ENCODE assay signal across 26 cellular contexts in genomic region chr7:10977113-10977512, GRCh38. TPM values are rescaled to one million over a fixed set of nuclear protein-coding genes. Genes with fewer than 3 reads are reported as not detected.
DNase-seq lines count a peak whose midpoint lies in the region; ATAC-seq and TF ChIP-seq lines count a peak whose summit lies in the region.
"Had no signal": no experiment of that assay in that cellular context is flagged by ENCODE, and none has a peak within 500 bp of the region (broad histone marks: within the 10 kb centered on the region; RNA-seq: fewer than 3 reads in every experiment).

No MANE protein-coding gene starts in this region.

- no peaks in the 10 kb centered on the region for H4K20me1 ChIP-seq in GM23338 (replicated peaks; ENCODE audit: insufficient read depth)

- DNase-seq in CD4-positive, alpha-beta T cell, result no peak
- DNase-seq in GM23338 (ENCODE audit: low spot score) (no peak), glutamatergic neuron (no peak), RWPE1 (ENCODE audit: low spot score) (no peak), D341Med (ENCODE audit: low spot score) (no peak), NCI-H187 (lab: John Stamatoyannopoulos, UW) (no peak)
- no peak for DNase-seq in T-helper 2 cell treated with Interferon-gamma antibody and Interleukin-4, amounts not matched to agents 5 μg/mL and 100 μg/mL, for 36 hours (ENCODE audit: low spot score)
- DNase-seq: activated CD4-positive, alpha-beta T cell treated with anti-CD3 and anti-CD28 coated beads, Interleukin-2, amount 50 U/mL, for 1 hour; activated gamma-delta T cell treated with Interleukin-2 at 50 U/mL for 16 hours; DMS153; HCEC 1CT; naive thymus-derived CD4-positive, alpha-beta T cell; NCI-H1048; NCI-H2029; NCI-H345; NCI-H82; pancreas; right cardiac atrium; SJCRH30; stimulated activated CD4-positive, alpha-beta T cell treated with anti-CD3 and anti-CD28 coated beads, Interleukin-15, amount 100 ng/mL, for 24 hours; stimulated activated CD8-positive, alpha-beta memory T cell treated with anti-CD3 and anti-CD28 coated beads, Interleukin-4, amount 100 ng/mL, for 48 hours had no signal

- no peaks in the 10 kb centered on the region for H3K36me3 ChIP-seq in GM23338 (ENCODE audit: insufficient read depth)
- H3K36me3 ChIP-seq: cardiac muscle cell, pancreas had no signal

- no peaks in the 10 kb centered on the region for H3F3A ChIP-seq in GM23338 (replicated peaks; ENCODE audit: low read depth)

- intact Hi-C loops in CD4-positive, alpha-beta T cell (cut with DNase I, micrococcal nuclease), result no loop called here

- no peak for TF ChIP-seq CTCF in CD4-positive, alpha-beta T cell (IDR thresholded peaks at IDR 0.05)
- TF ChIP-seq CTCF in GM23338 (conservative IDR thresholded peaks at IDR 0.05; ENCODE audit: low read depth in 2 of 2) (no peak), glutamatergic neuron (IDR thresholded peaks at IDR 0.05; ENCODE audit: partially characterized antibody, unreplicated experiment) (no peak), RWPE1 (conservative IDR thresholded peaks at IDR 0.05; ENCODE audit: low read depth) (no peak)

- no peak for ATAC-seq in CD4-positive, alpha-beta T cell (ENCODE audit: poor library complexity)
- ATAC-seq in GM23338, result no peak
- ATAC-seq: naive thymus-derived CD4-positive, alpha-beta T cell; Panc1; pancreas; right cardiac atrium had no signal

- no peak overlapping the region for H3K4me3 ChIP-seq in GM23338
- H3K4me3 ChIP-seq: cardiac muscle cell, pancreas, SJCRH30 had no signal

- H3K36me3 Mint-ChIP-seq in CD4-positive, alpha-beta T cell (ENCODE audit: low read depth), result peaks cover 60% of the 10 kb centered on the region
- H3K36me3 Mint-ChIP-seq in GM23338 (ENCODE audit: low read depth) (peaks cover 15% of the 10 kb centered on the region), glutamatergic neuron (ENCODE audit: unreplicated experiment) (no peaks in the 10 kb centered on the region)
- H3K36me3 Mint-ChIP-seq in T-helper 2 cell treated with Interferon-gamma antibody and Interleukin-4, amounts not matched to agents 5 μg/mL and 100 μg/mL, for 36 hours (ENCODE audit: low read depth), result peaks cover 44% of the 10 kb centered on the region

- H3K79me2 ChIP-seq in GM23338 (replicated peaks; ENCODE audit: insufficient read depth), result peaks cover 77% of the 10 kb centered on the region

- H3K27me3 ChIP-seq in CD4-positive, alpha-beta T cell (ENCODE audit: control insufficient read depth, insufficient read depth, low read length), result no peaks in the 10 kb centered on the region
- no peaks in the 10 kb centered on the region for H3K27me3 ChIP-seq in GM23338 (ENCODE audit: insufficient read depth)
- H3K27me3 ChIP-seq: cardiac muscle cell, pancreas, SJCRH30 had no signal

- H2AFZ ChIP-seq in GM23338, result no peak overlapping the region

- peak overlapping the region; percentile 52 for H3K4me3 Mint-ChIP-seq in CD4-positive, alpha-beta T cell
- H3K4me3 Mint-ChIP-seq in GM23338 (peak overlapping the region; percentile 8; the same call in 1 of the 3 replicates), glutamatergic neuron (ENCODE audit: unreplicated experiment) (peak overlapping the region; percentile 55)
- H3K4me3 Mint-ChIP-seq in T-helper 2 cell treated with Interferon-gamma antibody and Interleukin-4, amounts not matched to agents 5 μg/mL and 100 μg/mL, for 36 hours, result peak overlapping the region; percentile 18
- H3K4me3 Mint-ChIP-seq: CD14-positive monocyte; dendritic cell treated with granulocyte-macrophage colony-stimulating factor and Interleukin-4, amounts not matched to agents 40 ng/mL and 50 ng/mL, for 4 days; T-helper 1 cell treated with Interleukin-12 subunit alpha and Interleukin-12 subunit beta and Interleukin-4 antibody, amounts not matched to agents 30 μg/mL and 1 μg/mL, for 36 hours had no signal

- no peak overlapping the region for H3K27ac ChIP-seq in CD4-positive, alpha-beta T cell (ENCODE audit: low read depth, low read length)
- H3K27ac ChIP-seq in GM23338 (ENCODE audit: low read depth) (no peak overlapping the region), RWPE1 (no peak overlapping the region)
- H3K27ac ChIP-seq: cardiac muscle cell, pancreas, SJCRH30 had no signal

- no peaks in the 10 kb centered on the region for H3K9me2 ChIP-seq in GM23338 (ENCODE audit: insufficient read depth)

- no peak overlapping the region for H3K27ac Mint-ChIP-seq in CD4-positive, alpha-beta T cell
- H3K27ac Mint-ChIP-seq in GM23338 (no peak overlapping the region), glutamatergic neuron (ENCODE audit: unreplicated experiment) (no peak overlapping the region)
- H3K27ac Mint-ChIP-seq in T-helper 2 cell treated with Interferon-gamma antibody and Interleukin-4, amounts not matched to agents 5 μg/mL and 100 μg/mL, for 36 hours, result no peak overlapping the region
- H3K27ac Mint-ChIP-seq: CD14-positive monocyte; dendritic cell treated with granulocyte-macrophage colony-stimulating factor and Interleukin-4, amounts not matched to agents 40 ng/mL and 50 ng/mL, for 4 days; T-helper 1 cell treated with Interleukin-12 subunit alpha and Interleukin-12 subunit beta and Interleukin-4 antibody, amounts not matched to agents 30 μg/mL and 1 μg/mL, for 36 hours had no signal

- no peaks in the 10 kb centered on the region for H3K9me3 Mint-ChIP-seq in CD4-positive, alpha-beta T cell
- H3K9me3 Mint-ChIP-seq in GM23338 (no peaks in the 10 kb centered on the region), glutamatergic neuron (ENCODE audit: unreplicated experiment) (peaks cover 18% of the 10 kb centered on the region)
- H3K9me3 Mint-ChIP-seq in T-helper 2 cell treated with Interferon-gamma antibody and Interleukin-4, amounts not matched to agents 5 μg/mL and 100 μg/mL, for 36 hours, result peaks cover 4% of the 10 kb centered on the region
- H3K9me3 Mint-ChIP-seq: dendritic cell treated with granulocyte-macrophage colony-stimulating factor and Interleukin-4, amounts not matched to agents 40 ng/mL and 50 ng/mL, for 4 days; T-helper 1 cell treated with Interleukin-12 subunit alpha and Interleukin-12 subunit beta and Interleukin-4 antibody, amounts not matched to agents 30 μg/mL and 1 μg/mL, for 36 hours had no signal

- H3K9me3 ChIP-seq in CD4-positive, alpha-beta T cell (ENCODE audit: control insufficient read depth, low read length), result no peaks in the 10 kb centered on the region
- H3K9me3 ChIP-seq: pancreas had no signal

- H3K4me1 Mint-ChIP-seq in CD4-positive, alpha-beta T cell (ENCODE audit: low read depth), result peaks cover 86% of the 10 kb centered on the region
- H3K4me1 Mint-ChIP-seq in GM23338 (peaks cover 33% of the 10 kb centered on the region), glutamatergic neuron (ENCODE audit: low read depth, unreplicated experiment) (peaks cover 18% of the 10 kb centered on the region)
- H3K4me1 Mint-ChIP-seq in T-helper 2 cell treated with Interferon-gamma antibody and Interleukin-4, amounts not matched to agents 5 μg/mL and 100 μg/mL, for 36 hours (ENCODE audit: low read depth), result peaks cover 49% of the 10 kb centered on the region

- POLR2A ChIA-PET in CD4-positive, alpha-beta T cell (lab: Charles Lee), result interaction anchor here (5.0 kb wide), 1 partner anchor 37 kb away, joined by 141 read pairs; a partner anchor contains a TSS
- POLR2A ChIA-PET in RWPE1 (lab: Yijun Ruan, JAX; ENCODE audit: low non-redundant PET), result no interaction called here

- H3K4me2 ChIP-seq in GM23338, result peak overlapping the region; percentile 88; the same call in 1 of the 2 replicates

- peaks cover 25% of the 10 kb centered on the region for H3K4me1 ChIP-seq in GM23338 (ENCODE audit: insufficient read depth)

- CTCF ChIA-PET in CD4-positive, alpha-beta T cell (lab: Charles Lee), result interaction anchor here (1.4 kb wide), 1 partner anchor 36 kb away, joined by 4 read pairs; no protein-coding TSS in a partner anchor
- CTCF ChIA-PET in RWPE1 (lab: Yijun Ruan, JAX), result interaction anchor here (0.8 kb wide), 1 partner anchor 174 kb away, joined by 3 read pairs; no protein-coding TSS in a partner anchor

- no peaks in the 10 kb centered on the region for H3K27me3 Mint-ChIP-seq in CD4-positive, alpha-beta T cell
- H3K27me3 Mint-ChIP-seq in GM23338 (ENCODE audit: insufficient read depth, low read depth, poor library complexity) (peaks cover 8% of the 10 kb centered on the region), glutamatergic neuron (ENCODE audit: unreplicated experiment) (peaks cover 4% of the 10 kb centered on the region)
- no peaks in the 10 kb centered on the region for H3K27me3 Mint-ChIP-seq in T-helper 2 cell treated with Interferon-gamma antibody and Interleukin-4, amounts not matched to agents 5 μg/mL and 100 μg/mL, for 36 hours (ENCODE audit: low read depth)
- H3K27me3 Mint-ChIP-seq: dendritic cell treated with granulocyte-macrophage colony-stimulating factor and Interleukin-4, amounts not matched to agents 40 ng/mL and 50 ng/mL, for 4 days had no signal

TF ChIP-seq in GM23338, 12 proteins besides CTCF, POLR2A, EP300 and RAD21 (continues in another document):
- no peak for TF ChIP-seq POLR2AphosphoS5 (IDR thresholded peaks at IDR 0.05; ENCODE audit: low read depth)
- no peak for TF ChIP-seq STAT1 (IDR thresholded peaks at IDR 0.05; ENCODE audit: unreplicated experiment)
- TF ChIP-seq CREB1 (CRISPR knock-in tag; IDR thresholded peaks at IDR 0.05; ENCODE audit: low read depth), result no peak
- TF ChIP-seq JUNB (IDR thresholded peaks at IDR 0.05; ENCODE audit: unreplicated experiment), result no peak
- no peak for TF ChIP-seq EZH2phosphoT487 (IDR thresholded peaks at IDR 0.05; ENCODE audit: unreplicated experiment)
- no peak for TF ChIP-seq ETS1 (IDR thresholded peaks at IDR 0.05)

RNA-seq across cellular contexts. Expression of gene PHF14, which starts 3.4 kb away (rescaled TPM):
- 10 to 100 TPM; 23.1 TPM for total RNA-seq in CD4-positive, alpha-beta T cell
- 69.1 and 72.0 TPM in 2 replicates for total RNA-seq in GM23338 (2014; rRNA removed; shearing (Covaris generic))
- polyA plus RNA-seq in GM23338 (2016; fragmentation: Nextera tagmentation; extraction: Ambion mirVana), result 87.9 and 88.7 TPM in 2 replicates
- 90.1 TPM for total RNA-seq in glutamatergic neuron (ENCODE audit: unreplicated experiment)
